ENCODE assay signal across 30 cellular contexts in genomic region chr3:39325223-39325622, GRCh38. TPM values are rescaled to one million over a fixed set of nuclear protein-coding genes. Genes with fewer than 3 reads are reported as not detected.
"Had no signal": no experiment of that assay in that cellular context is flagged by ENCODE, and none has a peak within 500 bp of the region (broad histone marks: within the 10 kb centered on the region; RNA-seq: fewer than 3 reads in every experiment).

No MANE protein-coding gene starts in this region.

- H3K9me3 Mint-ChIP-seq: dendritic cell treated with granulocyte-macrophage colony-stimulating factor and Interleukin-4, amounts not matched to agents 40 ng/mL and 50 ng/mL, for 4 days; endodermal cell; memory B cell had no signal

- DNase-seq: colonic mucosa; effector CD8-positive, alpha-beta T cell; endodermal cell; foreskin fibroblast; gastrocnemius medialis; head of caudate nucleus; left ventricle myocardium superior; mucosa of descending colon; naive B cell; nephron progenitor cell; nucleus accumbens; stimulated activated CD4-positive, alpha-beta T cell treated with anti-CD3 and anti-CD28 coated beads, Interleukin-12 subunit alpha, Interleukin-12 subunit beta, amount 100 ng/mL, for 4 hours; stimulated activated CD4-positive, alpha-beta T cell treated with anti-CD3 and anti-CD28 coated beads, Interleukin-1b, Interleukin-23, amount 100 ng/mL, for 48 hours; stimulated activated CD4-positive, alpha-beta T cell treated with anti-CD3 and anti-CD28 coated beads, Interleukin-4, amount 100 ng/mL, for 1 hour; stimulated activated CD8-positive, alpha-beta memory T cell treated with anti-CD3 and anti-CD28 coated beads, Interleukin-4, amount 100 ng/mL, for 48 hours; stimulated activated naive CD4-positive, alpha-beta T cell treated with Interleukin-2 at 50 U/mL for 16 hours; upper lobe of left lung had no signal

- H3K36me3 Mint-ChIP-seq: memory B cell, mesothelial cell of epicardium, naive B cell had no signal

- H3K4me3 Mint-ChIP-seq: dendritic cell treated with granulocyte-macrophage colony-stimulating factor and Interleukin-4, amounts not matched to agents 40 ng/mL and 50 ng/mL, for 4 days; endodermal cell; memory B cell; mesothelial cell of epicardium; naive B cell; nephron progenitor cell had no signal

- ATAC-seq: esophagus mucosa, gastrocnemius medialis, left ventricle myocardium superior, mucosa of descending colon, sciatic nerve had no signal

- H3K27ac Mint-ChIP-seq: dendritic cell treated with granulocyte-macrophage colony-stimulating factor and Interleukin-4, amounts not matched to agents 40 ng/mL and 50 ng/mL, for 4 days; endodermal cell; memory B cell; mesothelial cell of epicardium; naive B cell; nephron progenitor cell had no signal

- H3K27me3 Mint-ChIP-seq: dendritic cell treated with granulocyte-macrophage colony-stimulating factor and Interleukin-4, amounts not matched to agents 40 ng/mL and 50 ng/mL, for 4 days had no signal

- H3K4me1 Mint-ChIP-seq: memory B cell, mesothelial cell of epicardium, naive B cell, nephron progenitor cell had no signal

RNA-seq across cellular contexts. Expression of gene CCR8, which starts 4.3 kb away (rescaled TPM):
- total RNA-seq: gastrocnemius medialis, glomerular endothelial cell, left ventricle myocardium superior, lung, mesothelial cell of epicardium, osteocyte, prostate gland, right atrium auricular region, sciatic nerve, smooth muscle cell, thoracic aorta, tibial nerve, upper lobe of left lung had no signal

RNA-seq across cellular contexts. Expression of gene CX3CR1, which starts 45.4 kb away (rescaled TPM):
- total RNA-seq: endodermal cell, glomerular endothelial cell, osteocyte, smooth muscle cell had no signal
